11 cellular contexts compared by ENCODE assay signal in genomic region chr4:80592950-80593349, GRCh38.
DNase-seq lines count a peak whose midpoint lies in the region; ATAC-seq and TF ChIP-seq lines count a peak whose summit lies in the region.
"Had no signal": no experiment of that assay in that cellular context is flagged by ENCODE, and none has a peak within 500 bp of the region (broad histone marks: within the 10 kb centered on the region; RNA-seq: fewer than 3 reads in every experiment).

No MANE protein-coding gene starts in this region.

- H3K27ac ChIP-seq in hepatocyte = no peak overlapping the region

- H3K4me3 ChIP-seq in Loucy (ENCODE audit: low read length, poor library complexity, severe bottlenecking) = no peak overlapping the region
- H3K4me3 ChIP-seq in hepatocyte = no peak overlapping the region
- H3K4me3 ChIP-seq: SK-N-MC had no signal

- no peaks in the 10 kb centered on the region for H3K4me1 ChIP-seq in Loucy (ENCODE audit: insufficient read depth, low read length, poor library complexity, severe bottlenecking)
- H3K4me1 ChIP-seq in hepatocyte (ENCODE audit: insufficient read depth) = no peaks in the 10 kb centered on the region

- H3K27me3 ChIP-seq in Loucy (ENCODE audit: insufficient read depth, low read length, poor library complexity, severe bottlenecking) = no peaks in the 10 kb centered on the region
- H3K27me3 ChIP-seq in hepatocyte = no peaks in the 10 kb centered on the region

- H4K20me1 ChIP-seq in Loucy (ENCODE audit: insufficient read depth, low read length, poor library complexity, severe bottlenecking) = no peaks in the 10 kb centered on the region
- H4K20me1 ChIP-seq in hepatocyte (ENCODE audit: insufficient read depth, poor library complexity, severe bottlenecking) = no peaks in the 10 kb centered on the region

- no peak overlapping the region for H2AFZ ChIP-seq in Loucy (ENCODE audit: low read length)
- H2AFZ ChIP-seq in hepatocyte = no peak overlapping the region

- H3F3A ChIP-seq in Loucy (ENCODE audit: low read depth) = no peaks in the 10 kb centered on the region; the same call in 1 of the 2 replicates

- DNase-seq in hepatocyte (ENCODE audit: low spot score) = no peak
- no peak for DNase-seq in NCI-H2107 (lab: John Stamatoyannopoulos, UW)
- DNase-seq in stimulated activated CD4-positive, alpha-beta T cell treated with anti-CD3 and anti-CD28 coated beads, Interleukin-15, amount 100 ng/mL, for 24 hours = no peak
- DNase-seq in NCI-H2081 (lab: John Stamatoyannopoulos, UW) = no peak
- DNase-seq in GOT3 (lab: John Stamatoyannopoulos, UW) = no peak
- DNase-seq: activated CD8-positive, alpha-beta memory T cell treated with anti-CD3 and anti-CD28 coated beads, Interleukin-2, amount 50 U/mL, for 4 hours; NCI-H1436 treated with DMSO at 0.1 percent for 48 hours had no signal

- no peaks in the 10 kb centered on the region for H3K79me2 ChIP-seq in Loucy (ENCODE audit: insufficient read depth, low read length)
- no peaks in the 10 kb centered on the region for H3K79me2 ChIP-seq in hepatocyte

- H3K4me2 ChIP-seq in Loucy (ENCODE audit: low read depth, low read length, poor library complexity, severe bottlenecking) = no peak overlapping the region
- H3K4me2 ChIP-seq in hepatocyte = no peak overlapping the region

- no peak overlapping the region for H3K9ac ChIP-seq in Loucy (ENCODE audit: low read depth, low read length, poor library complexity, severe bottlenecking)

- no peaks in the 10 kb centered on the region for H3K9me2 ChIP-seq in Loucy (replicated peaks; ENCODE audit: low read depth, low read length)
- no peaks in the 10 kb centered on the region for H3K9me2 ChIP-seq in hepatocyte (replicated peaks; ENCODE audit: insufficient read depth)

- ATAC-seq in GM18499 (IDR thresholded peaks at IDR 0.05; ENCODE audit: insufficient read depth, unreplicated experiment) (peak; percentile 80), GM21786 (IDR thresholded peaks at IDR 0.05; ENCODE audit: unreplicated experiment) (peak; percentile 76)

- WGBS in hepatocyte (ENCODE audit: low lambda C conversion rate, missing lambda C conversion rate) = 38% methylated on average over 2 of the region's 2 CpGs

- TF ChIP-seq CTCF in Loucy (conservative IDR thresholded peaks at IDR 0.05; ENCODE audit: low read length) = peak; percentile 55
- peak; percentile 11 for TF ChIP-seq CTCF in hepatocyte (IDR thresholded peaks at IDR 0.05; ENCODE audit: poor library complexity)

- H3K36me3 ChIP-seq in Loucy (ENCODE audit: insufficient read depth, low read length) = no peaks in the 10 kb centered on the region
- no peaks in the 10 kb centered on the region for H3K36me3 ChIP-seq in hepatocyte (replicated peaks; ENCODE audit: insufficient read depth, low read depth)

- no peaks in the 10 kb centered on the region; the same call in 1 of the 2 replicates for H3K9me3 ChIP-seq in Loucy (ENCODE audit: insufficient read depth, low read depth, low read length)
- no peaks in the 10 kb centered on the region for H3K9me3 ChIP-seq in hepatocyte (ENCODE audit: low read depth)
